ENCODE assay signal across 1 cellular context in genomic region chr13:20713014-20713376, GRCh38.
TF ChIP-seq lines count a peak whose summit lies in the region.

No MANE protein-coding gene starts in this region.

TF ChIP-seq in GM23338, 12 proteins besides CTCF, POLR2A, EP300 and RAD21:
- TF ChIP-seq JUNB (IDR thresholded peaks at IDR 0.05; ENCODE audit: unreplicated experiment) (no peak), ETS1 (IDR thresholded peaks at IDR 0.05) (no peak), POLR2AphosphoS5 (IDR thresholded peaks at IDR 0.05; ENCODE audit: low read depth) (no peak), ZNF462 (CRISPR knock-in tag; IDR thresholded peaks at IDR 0.05) (no peak)
